Comparison of ENCODE assay signal across 8 cellular contexts in genomic region chr18:48455555-48456478, GRCh38. TPM values are rescaled to one million over a fixed set of nuclear protein-coding genes. Genes with fewer than 3 reads are reported as not detected.
DNase-seq lines count a peak whose midpoint lies in the region; ATAC-seq and TF ChIP-seq lines count a peak whose summit lies in the region.

No MANE protein-coding gene starts in this region.

- no peak for TF ChIP-seq POLR2A in IMR-90 (IDR thresholded peaks at IDR 0.05; ENCODE audit: low read depth, low read length)
- no peak for TF ChIP-seq POLR2A in esophagus squamous epithelium (IDR thresholded peaks at IDR 0.05)

- H3K9me1 ChIP-seq in IMR-90 (ENCODE audit: insufficient read depth, low read length) = no peaks in the 10 kb centered on the region; the same call in 1 of the 2 replicates

- in situ Hi-C loops in IMR-90 (cut with MboI; ENCODE audit: low sequenced_read_pairs) = no loop called here

- BruUV-seq in IMR-90 (replicated peaks; lab: Mats Ljungman, UMichigan) = no TSS peak

- no peak overlapping the region for H3K4me3 Mint-ChIP-seq in activated CD8-positive, alpha-beta T cell treated with anti-CD3 and anti-CD28 coated beads for 36 hours

- DNase-seq in IMR-90 = peak; percentile 89
- DNase-seq in activated CD8-positive, alpha-beta T cell treated with anti-CD3 and anti-CD28 coated beads for 36 hours = peak; percentile 67
- DNase-seq in esophagus squamous epithelium (lab: John Stamatoyannopoulos, UW) = no peak
- peak; percentile 24 for DNase-seq in stimulated activated CD4-positive, alpha-beta T cell treated with anti-CD3 and anti-CD28 coated beads, Interleukin-4, amount 100 ng/mL, for 1 hour
- DNase-seq in RWPE1 (ENCODE audit: low spot score) = no peak
- DNase-seq in retina = no peak
- no peak for DNase-seq in NCI-H2029 treated with DMSO at 0.1 percent for 48 hours (lab: John Stamatoyannopoulos, UW)

- no peak overlapping the region for H2AK9ac ChIP-seq in IMR-90 (replicated peaks; ENCODE audit: low read depth, low read length, poor library complexity)

- no peak overlapping the region for H3K27ac Mint-ChIP-seq in activated CD8-positive, alpha-beta T cell treated with anti-CD3 and anti-CD28 coated beads for 36 hours

- H3K9ac ChIP-seq in IMR-90 (ENCODE audit: low read depth, low read length) = no peak overlapping the region

- H3K36me3 ChIP-seq in IMR-90 (ENCODE audit: control insufficient read depth, insufficient read depth, low read length) (no peaks in the 10 kb centered on the region), esophagus squamous epithelium (no peaks in the 10 kb centered on the region)

- no peak overlapping the region for H3K18ac ChIP-seq in IMR-90 (ENCODE audit: low read depth, low read length)

- peaks cover 33% of the 10 kb centered on the region for H3K27me3 Mint-ChIP-seq in activated CD8-positive, alpha-beta T cell treated with anti-CD3 and anti-CD28 coated beads for 36 hours

- H3K27me3 ChIP-seq in IMR-90 (ENCODE audit: control insufficient read depth, insufficient read depth, low read length) (peaks cover 49% of the 10 kb centered on the region), esophagus squamous epithelium (no peaks in the 10 kb centered on the region)

- peaks cover 23% of the 10 kb centered on the region for H3K4me1 Mint-ChIP-seq in activated CD8-positive, alpha-beta T cell treated with anti-CD3 and anti-CD28 coated beads for 36 hours (ENCODE audit: low read depth)

- H2BK20ac ChIP-seq in IMR-90 (ENCODE audit: low read depth, low read length) = no peak overlapping the region

- H2BK15ac ChIP-seq in IMR-90 (ENCODE audit: low read depth, low read length) = no peak overlapping the region

- H3K79me1 ChIP-seq in IMR-90 (ENCODE audit: low read depth in 1 of 2, low read length in 2 of 2) = no peaks in the 10 kb centered on the region

- no peak overlapping the region for H4K5ac ChIP-seq in IMR-90 (ENCODE audit: low read depth, low read length)

- no peaks in the 10 kb centered on the region for H3K9me3 Mint-ChIP-seq in activated CD8-positive, alpha-beta T cell treated with anti-CD3 and anti-CD28 coated beads for 36 hours

- no peak overlapping the region for H4K8ac ChIP-seq in IMR-90 (ENCODE audit: low read depth in 2 of 2, low read length in 2 of 2)

- TF ChIP-seq RAD21 in IMR-90 (IDR thresholded peaks at IDR 0.05; ENCODE audit: low read length) = no peak

- H3K23ac ChIP-seq in IMR-90 (ENCODE audit: low read depth, low read length) = no peak overlapping the region

- H3K4me3 ChIP-seq in IMR-90 (ENCODE audit: insufficient read depth, low read depth, low read length) = no peak overlapping the region
- H3K4me3 ChIP-seq in esophagus squamous epithelium = no peak overlapping the region

- H3K9me3 ChIP-seq in IMR-90 (ENCODE audit: control insufficient read depth, insufficient read depth, low read length) (no peaks in the 10 kb centered on the region), esophagus squamous epithelium (no peaks in the 10 kb centered on the region)

- CTCF ChIA-PET in IMR-90 (lab: Yijun Ruan, JAX) (interaction anchor here (1.0 to 1.3 kb wide), 3 partner anchors 9 to 14 kb away, joined by 3 to 9 read pairs (median 3); no protein-coding TSS in a partner anchor), RWPE1 (lab: Yijun Ruan, JAX) (interaction anchor here (0.6 to 1.8 kb wide), 3 partner anchors 9 to 10 kb away, joined by 3 to 7 read pairs (median 3); no protein-coding TSS in a partner anchor)
- CTCF ChIA-PET in activated CD8-positive, alpha-beta T cell treated with anti-CD3 and anti-CD28 coated beads for 36 hours (lab: Charles Lee) = interaction anchor here (1.4 to 12.5 kb wide), 2 partner anchors 9 kb away, joined by 3 to 121 read pairs; no protein-coding TSS in a partner anchor

- H3K4me2 ChIP-seq in IMR-90 (ENCODE audit: low read depth, low read length) = no peak overlapping the region

- no peak overlapping the region for H4K91ac ChIP-seq in IMR-90 (ENCODE audit: insufficient read depth, low read depth, low read length)

- POLR2A ChIA-PET in IMR-90 (lab: Charles Lee; ENCODE audit: unreplicated experiment) (no interaction called here), RWPE1 (lab: Yijun Ruan, JAX; ENCODE audit: low non-redundant PET) (no interaction called here)
- POLR2A ChIA-PET in activated CD8-positive, alpha-beta T cell treated with anti-CD3 and anti-CD28 coated beads for 36 hours (lab: Charles Lee) = no interaction called here

- H3K4ac ChIP-seq in IMR-90 (ENCODE audit: low read depth, low read length) = peak overlapping the region; percentile 39; the same call in 1 of the 2 replicates

- WGBS in IMR-90 (ENCODE audit: extremely low coverage in 2 of 2, insufficient read length in 1 of 2), 2 experiments = 70% methylated on average over 7 of the region's 13 CpGs; no CpG with 5 or more reads in 1 of the 2 experiments
- 32% methylated on average over 4 to 8 of the region's 13 CpGs for WGBS in esophagus squamous epithelium, 2 donors

- TF ChIP-seq CTCF in IMR-90 (conservative IDR thresholded peaks at IDR 0.05; ENCODE audit: low read depth, low read length) (no peak), esophagus squamous epithelium (IDR thresholded peaks at IDR 0.05) (no peak), RWPE1 (conservative IDR thresholded peaks at IDR 0.05; ENCODE audit: low read depth) (no peak)
- no peak for TF ChIP-seq CTCF in activated CD8-positive, alpha-beta T cell treated with anti-CD3 and anti-CD28 coated beads for 36 hours (IDR thresholded peaks at IDR 0.05)

- 0 out of 2 replicates have a peak overlapping the region, but pooled peaks have one; percentile 19 for H2BK120ac ChIP-seq in IMR-90 (ENCODE audit: low read depth, low read length)

- no peak overlapping the region for H3K27ac ChIP-seq in IMR-90 (ENCODE audit: insufficient read depth, low read length)
- peak overlapping the region; percentile 79 to 92 (median 88) for H3K27ac ChIP-seq in esophagus squamous epithelium
- H3K27ac ChIP-seq in RWPE1 = no peak overlapping the region; the same call in 1 of the 2 replicates

- H3K14ac ChIP-seq in IMR-90 (replicated peaks; ENCODE audit: low read depth, low read length) = no peak overlapping the region

- peak overlapping the region; percentile 70 for H2AFZ ChIP-seq in IMR-90 (replicated peaks; ENCODE audit: low read length, poor library complexity)

- dilution Hi-C loops in IMR-90 (cut with HindIII; ENCODE audit: low sequenced_read_pairs, unreplicated experiment) = no loop called here

- no peaks in the 10 kb centered on the region for H3K36me3 Mint-ChIP-seq in activated CD8-positive, alpha-beta T cell treated with anti-CD3 and anti-CD28 coated beads for 36 hours (ENCODE audit: low read depth)

- intact Hi-C loops in IMR-90 (cut with micrococcal nuclease) (no loop called here), esophagus squamous epithelium (cut with DNase I) (no loop called here)
- intact Hi-C loops in activated CD8-positive, alpha-beta T cell treated with anti-CD3 and anti-CD28 coated beads for 36 hours (cut with micrococcal nuclease) = no loop called here

- 0 out of 2 replicates have a peak, but pooled peaks cover 5% of the 10 kb centered on the region for H4K20me1 ChIP-seq in IMR-90 (ENCODE audit: insufficient read depth, low read length)

- H3K4me1 ChIP-seq in IMR-90 (ENCODE audit: control insufficient read depth, insufficient read depth, low read length) = peaks cover 6% of the 10 kb centered on the region
- peaks cover 29 to 81% (median 36%) of the 10 kb centered on the region in 3 donors for H3K4me1 ChIP-seq in esophagus squamous epithelium

- H2BK5ac ChIP-seq in IMR-90 (ENCODE audit: low read depth, low read length, poor library complexity, severe bottlenecking) = no peak overlapping the region

- no peak overlapping the region for H3K56ac ChIP-seq in IMR-90 (ENCODE audit: extremely low read depth, insufficient read depth, low read length)

- ATAC-seq in IMR-90 (ENCODE audit: low read depth) (peak; percentile 61), GM18868 (IDR thresholded peaks at IDR 0.05; ENCODE audit: unreplicated experiment) (no peak)
- ATAC-seq in activated CD8-positive, alpha-beta T cell treated with anti-CD3 and anti-CD28 coated beads for 36 hours = peak; percentile 93

- no peak overlapping the region for H2AK5ac ChIP-seq in IMR-90 (ENCODE audit: low read depth, low read length)

TF ChIP-seq in IMR-90, 13 proteins besides CTCF, POLR2A, EP300 and RAD21:
- no peak for TF ChIP-seq CEBPB (IDR thresholded peaks at IDR 0.05; ENCODE audit: low read depth, low read length)
- TF ChIP-seq BHLHE40 (IDR thresholded peaks at IDR 0.05; ENCODE audit: low read depth, low read length) = peak; percentile 49; the same call in 1 of the 2 replicates

RNA-seq across cellular contexts. Expression of gene ZBTB7C, which starts 46.6 kb away (rescaled TPM):
- not detected in 2 replicates for total RNA-seq in IMR-90 (2012; rRNA removed)
- polyA plus RNA-seq in IMR-90 (2012; rRNA removed) = not detected in 2 replicates
- not detected in 2 replicates for polyA plus RNA-seq in IMR-90 (2012; cell fraction: cytosol; rRNA removed)
- polyA plus RNA-seq in IMR-90 (2012; cell fraction: nucleus; rRNA removed; ENCODE audit: low replicate concordance) = not detected in 2 replicates
- total RNA-seq in activated CD8-positive, alpha-beta T cell treated with anti-CD3 and anti-CD28 coated beads for 36 hours = not detected
- 10 to 100 TPM; 38.2 to 92.3 (median 52.4) TPM for total RNA-seq in esophagus squamous epithelium

Comparison
In these comparisons a context has a peak if more than half of its experiments do, and no peak if none do; other contexts are left out.
1. DNase-seq: peak in IMR-90 (single experiment), activated CD8-positive, alpha-beta T cell treated with anti-CD3 and anti-CD28 coated beads for 36 hours (single experiment) and stimulated activated CD4-positive, alpha-beta T cell treated with anti-CD3 and anti-CD28 coated beads, Interleukin-4, amount 100 ng/mL, for 1 hour (single experiment); none in esophagus squamous epithelium (single experiment), RWPE1 (single experiment), retina (single experiment) and NCI-H2029 treated with DMSO at 0.1 percent for 48 hours (single experiment).
2. H3K27ac ChIP-seq: peak in esophagus squamous epithelium (4 of 4); none in IMR-90 (single experiment) and RWPE1 (single experiment).
3. RNA of gene ZBTB7C, which starts 46.6 kb away (total RNA-seq): 38.2 to 92.3 TPM in esophagus squamous epithelium; not detected in activated CD8-positive, alpha-beta T cell treated with anti-CD3 and anti-CD28 coated beads for 36 hours and not detected in IMR-90; every median in the first group is over 10 times any median in the second.